Comparison of ENCODE assay signal across 8 cellular contexts in the genomic region with DNA sequence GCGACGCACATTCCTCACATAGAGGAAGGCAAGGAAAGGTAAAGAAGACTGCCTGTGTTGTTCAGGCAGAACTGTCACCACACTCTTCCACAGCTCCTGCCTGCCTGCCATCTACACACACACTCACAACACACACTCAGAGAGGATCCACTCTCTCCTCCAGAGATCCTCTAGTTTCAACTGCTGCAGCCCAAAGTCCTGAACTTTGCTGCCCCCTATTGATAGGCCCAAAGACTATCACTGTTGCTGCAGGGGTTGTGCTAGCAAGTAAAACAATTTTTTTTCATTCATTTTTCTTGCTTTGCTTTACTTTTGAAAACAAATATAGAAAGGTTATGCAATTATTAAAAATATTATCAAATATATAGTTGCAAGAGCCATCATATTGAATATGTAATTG. TPM values are rescaled to one million over a fixed set of nuclear protein-coding genes. Genes with fewer than 3 reads are reported as not detected.
DNase-seq lines count a peak whose midpoint lies in the region; ATAC-seq lines count a peak whose summit lies in the region.

No MANE protein-coding gene starts in this region.

- CTCF ChIA-PET in CD4-positive, alpha-beta memory T cell (lab: Charles Lee; ENCODE audit: partially characterized antibody): interaction anchor here (0.9 to 6.6 kb wide), 10 partner anchors 9 to 1088 kb away, joined by 3 to 45 read pairs (median 6); partner anchors contain the start of genes FASTKD3 and MTRR

- no peaks in the 10 kb centered on the region for H3K27me3 ChIP-seq in CD4-positive, alpha-beta memory T cell (ENCODE audit: insufficient read depth, low read length)
- H3K27me3 ChIP-seq in right cardiac atrium (ENCODE audit: control insufficient read depth, insufficient read depth): no peaks in the 10 kb centered on the region

- H3K4me3 ChIP-seq in CD4-positive, alpha-beta memory T cell (ENCODE audit: low read length in 2 of 2): no peak overlapping the region
- H3K4me3 ChIP-seq in right cardiac atrium (ENCODE audit: low read length): no peak overlapping the region

- no peaks in the 10 kb centered on the region for H3K27me3 Mint-ChIP-seq in CD4-positive, alpha-beta memory T cell
- H3K27me3 Mint-ChIP-seq in activated T-helper 2 cell treated with anti-CD3 and anti-CD28 coated beads, Interferon-gamma antibody, Interleukin-2, Interleukin-4, amounts not matched to agents 10 μg/mL and 5 μg/mL and 100 μg/mL, durations not matched to agents 14 hours and 24 hours and 36 hours (ENCODE audit: low read depth): peaks cover 8% of the 10 kb centered on the region

- POLR2A ChIA-PET in CD4-positive, alpha-beta memory T cell (lab: Charles Lee; ENCODE audit: partially characterized antibody): interaction anchor here (2.2 to 2.3 kb wide), 2 partner anchors 12 to 16 kb away, joined by 13 to 30 read pairs; partner anchors contain the start of genes FASTKD3 and MTRR

- peaks cover 15 to 26% of the 10 kb centered on the region in 2 donors for H3K36me3 Mint-ChIP-seq in CD4-positive, alpha-beta memory T cell
- H3K36me3 Mint-ChIP-seq in activated T-helper 2 cell treated with anti-CD3 and anti-CD28 coated beads, Interferon-gamma antibody, Interleukin-2, Interleukin-4, amounts not matched to agents 10 μg/mL and 5 μg/mL and 100 μg/mL, durations not matched to agents 14 hours and 24 hours and 36 hours (ENCODE audit: low read depth): peaks cover 38% of the 10 kb centered on the region
- peaks cover 40% of the 10 kb centered on the region for H3K36me3 Mint-ChIP-seq in stimulated activated effector memory CD8-positive, alpha-beta T cell treated with anti-CD3 and anti-CD28 coated beads, Interleukin-12 subunit alpha, Interleukin-12 subunit beta, amount 100 ng/mL, for 72 hours

- peak in 4 of 5 donors; percentile 36 to 46 (median 42) for DNase-seq in CD4-positive, alpha-beta memory T cell
- peak; percentile 68 for DNase-seq in NCI-H2196 (lab: John Stamatoyannopoulos, UW; ENCODE audit: unreplicated experiment)
- peak; percentile 27 for DNase-seq in activated T-helper 2 cell treated with anti-CD3 and anti-CD28 coated beads, Interferon-gamma antibody, Interleukin-2, Interleukin-4, amounts not matched to agents 10 μg/mL and 5 μg/mL and 100 μg/mL, durations not matched to agents 14 hours and 24 hours and 36 hours (ENCODE audit: low spot score)
- no peak for DNase-seq in right cardiac atrium
- DNase-seq in stimulated activated effector memory CD8-positive, alpha-beta T cell treated with anti-CD3 and anti-CD28 coated beads, Interleukin-12 subunit alpha, Interleukin-12 subunit beta, amount 100 ng/mL, for 72 hours (ENCODE audit: low spot score in 2 of 2): no peak
- no peak for DNase-seq in T-helper 9 cell
- no peak for DNase-seq in hepatic stellate cell (ENCODE audit: low spot score)

- no peak overlapping the region for H3K4me3 Mint-ChIP-seq in CD4-positive, alpha-beta memory T cell
- no peak overlapping the region for H3K4me3 Mint-ChIP-seq in activated T-helper 2 cell treated with anti-CD3 and anti-CD28 coated beads, Interferon-gamma antibody, Interleukin-2, Interleukin-4, amounts not matched to agents 10 μg/mL and 5 μg/mL and 100 μg/mL, durations not matched to agents 14 hours and 24 hours and 36 hours (ENCODE audit: low read depth)
- H3K4me3 Mint-ChIP-seq in stimulated activated effector memory CD8-positive, alpha-beta T cell treated with anti-CD3 and anti-CD28 coated beads, Interleukin-12 subunit alpha, Interleukin-12 subunit beta, amount 100 ng/mL, for 72 hours: no peak overlapping the region

- no peak overlapping the region for H3K27ac ChIP-seq in CD4-positive, alpha-beta memory T cell (ENCODE audit: low read depth, low read length)
- H3K27ac ChIP-seq in right cardiac atrium (ENCODE audit: low read length): no peak overlapping the region

- WGBS in right cardiac atrium: 91% methylated on average over 2 of the region's 2 CpGs

- no peak overlapping the region for H3K27ac Mint-ChIP-seq in CD4-positive, alpha-beta memory T cell
- no peak overlapping the region for H3K27ac Mint-ChIP-seq in activated T-helper 2 cell treated with anti-CD3 and anti-CD28 coated beads, Interferon-gamma antibody, Interleukin-2, Interleukin-4, amounts not matched to agents 10 μg/mL and 5 μg/mL and 100 μg/mL, durations not matched to agents 14 hours and 24 hours and 36 hours
- no peak overlapping the region for H3K27ac Mint-ChIP-seq in stimulated activated effector memory CD8-positive, alpha-beta T cell treated with anti-CD3 and anti-CD28 coated beads, Interleukin-12 subunit alpha, Interleukin-12 subunit beta, amount 100 ng/mL, for 72 hours

- peaks cover 5% of the 10 kb centered on the region for H3K36me3 ChIP-seq in CD4-positive, alpha-beta memory T cell (ENCODE audit: insufficient read depth, low read length)

- no peaks in the 10 kb centered on the region for H3K9me3 ChIP-seq in CD4-positive, alpha-beta memory T cell (ENCODE audit: control insufficient read depth in 1 of 2, low read length in 2 of 2)
- H3K9me3 ChIP-seq in right cardiac atrium (ENCODE audit: control insufficient read depth, low read length): peaks cover 4% of the 10 kb centered on the region

- H3K4me1 ChIP-seq in CD4-positive, alpha-beta memory T cell (ENCODE audit: insufficient read depth, low read length): peaks cover 24% of the 10 kb centered on the region
- H3K4me1 ChIP-seq in right cardiac atrium (ENCODE audit: control insufficient read depth, insufficient read depth, low read length): peaks cover 2% of the 10 kb centered on the region

- intact Hi-C loops in CD4-positive, alpha-beta memory T cell (cut with micrococcal nuclease): loop anchor here (5.0 kb wide), 1 partner anchor 1075 kb away; no protein-coding TSS in a partner anchor
- intact Hi-C loops in activated T-helper 2 cell treated with anti-CD3 and anti-CD28 coated beads, Interferon-gamma antibody, Interleukin-2, Interleukin-4, amounts not matched to agents 10 μg/mL and 5 μg/mL and 100 μg/mL, durations not matched to agents 14 hours and 24 hours and 36 hours (cut with micrococcal nuclease): loop anchor here (5.0 to 10.0 kb wide), 2 partner anchors 40 to 1092 kb away; no protein-coding TSS in a partner anchor
- intact Hi-C loops in right cardiac atrium (cut with DNase I): no loop called here

- peak; percentile 38 for ATAC-seq in GM21786 (IDR thresholded peaks at IDR 0.05; ENCODE audit: unreplicated experiment)
- peak; percentile 71 to 73 for ATAC-seq in right cardiac atrium
- peak; percentile 55 for ATAC-seq in stimulated activated effector memory CD8-positive, alpha-beta T cell treated with anti-CD3 and anti-CD28 coated beads, Interleukin-12 subunit alpha, Interleukin-12 subunit beta, amount 100 ng/mL, for 72 hours

- no peaks in the 10 kb centered on the region for H3K9me3 Mint-ChIP-seq in CD4-positive, alpha-beta memory T cell
- peaks cover 4% of the 10 kb centered on the region for H3K9me3 Mint-ChIP-seq in activated T-helper 2 cell treated with anti-CD3 and anti-CD28 coated beads, Interferon-gamma antibody, Interleukin-2, Interleukin-4, amounts not matched to agents 10 μg/mL and 5 μg/mL and 100 μg/mL, durations not matched to agents 14 hours and 24 hours and 36 hours
- H3K9me3 Mint-ChIP-seq in stimulated activated effector memory CD8-positive, alpha-beta T cell treated with anti-CD3 and anti-CD28 coated beads, Interleukin-12 subunit alpha, Interleukin-12 subunit beta, amount 100 ng/mL, for 72 hours: peaks cover 2% of the 10 kb centered on the region

- H3K4me1 Mint-ChIP-seq in CD4-positive, alpha-beta memory T cell: peaks cover 21 to 33% (median 27%) of the 10 kb centered on the region in 4 donors
- H3K4me1 Mint-ChIP-seq in activated T-helper 2 cell treated with anti-CD3 and anti-CD28 coated beads, Interferon-gamma antibody, Interleukin-2, Interleukin-4, amounts not matched to agents 10 μg/mL and 5 μg/mL and 100 μg/mL, durations not matched to agents 14 hours and 24 hours and 36 hours (ENCODE audit: low read depth): peaks cover 33% of the 10 kb centered on the region
- H3K4me1 Mint-ChIP-seq in stimulated activated effector memory CD8-positive, alpha-beta T cell treated with anti-CD3 and anti-CD28 coated beads, Interleukin-12 subunit alpha, Interleukin-12 subunit beta, amount 100 ng/mL, for 72 hours: peaks cover 21% of the 10 kb centered on the region

RNA-seq across cellular contexts. Expression of gene CFAP90, which starts 5.9 kb away (rescaled TPM):
- not detected for total RNA-seq in CD4-positive, alpha-beta memory T cell
- not detected for polyA plus RNA-seq in CD4-positive, alpha-beta memory T cell
- total RNA-seq in activated T-helper 2 cell treated with anti-CD3 and anti-CD28 coated beads, Interferon-gamma antibody, Interleukin-2, Interleukin-4, amounts not matched to agents 10 μg/mL and 5 μg/mL and 100 μg/mL, durations not matched to agents 14 hours and 24 hours and 36 hours: not detected in 2 replicates
- total RNA-seq in right cardiac atrium: under 1 TPM in 3 of 4 donors, not detected in 1; 0.09 to 0.33 (median 0.24) TPM
- 0.05 TPM for polyA plus RNA-seq in right cardiac atrium

RNA-seq across cellular contexts. Expression of gene FASTKD3, which starts 12.0 kb away (rescaled TPM):
- 10 to 100 TPM; 11.3 to 14.0 TPM for total RNA-seq in CD4-positive, alpha-beta memory T cell
- polyA plus RNA-seq in CD4-positive, alpha-beta memory T cell: 10 to 100 TPM; 11.1 to 17.6 TPM
- 11.6 and 12.7 TPM in 2 replicates for total RNA-seq in activated T-helper 2 cell treated with anti-CD3 and anti-CD28 coated beads, Interferon-gamma antibody, Interleukin-2, Interleukin-4, amounts not matched to agents 10 μg/mL and 5 μg/mL and 100 μg/mL, durations not matched to agents 14 hours and 24 hours and 36 hours
- 1 to 10 TPM; 3.5 to 5.8 (median 4.7) TPM for total RNA-seq in right cardiac atrium
- polyA plus RNA-seq in right cardiac atrium: 6.2 TPM

RNA-seq across cellular contexts. Expression of gene MTRR, which starts 12.1 kb away (rescaled TPM):
- 100 to 1,000 TPM in 1 of 2 experiments, 10 to 100 TPM in 1; 97.1 to 107 TPM for total RNA-seq in CD4-positive, alpha-beta memory T cell
- polyA plus RNA-seq in CD4-positive, alpha-beta memory T cell: 100 to 1,000 TPM in 1 of 2 donors, 10 to 100 TPM in 1; 50.9 to 117 TPM
- total RNA-seq in activated T-helper 2 cell treated with anti-CD3 and anti-CD28 coated beads, Interferon-gamma antibody, Interleukin-2, Interleukin-4, amounts not matched to agents 10 μg/mL and 5 μg/mL and 100 μg/mL, durations not matched to agents 14 hours and 24 hours and 36 hours: 61.9 and 71.4 TPM in 2 replicates
- 10 to 100 TPM; 25.0 to 41.1 (median 34.1) TPM for total RNA-seq in right cardiac atrium
- 15.0 TPM for polyA plus RNA-seq in right cardiac atrium

Comparison
In these comparisons a context has a peak if more than half of its experiments do, and no peak if none do; other contexts are left out.
1. DNase-seq: peak in CD4-positive, alpha-beta memory T cell (4 of 5), NCI-H2196 (single experiment) and activated T-helper 2 cell treated with anti-CD3 and anti-CD28 coated beads, Interferon-gamma antibody, Interleukin-2, Interleukin-4, amounts not matched to agents 10 μg/mL and 5 μg/mL and 100 μg/mL, durations not matched to agents 14 hours and 24 hours and 36 hours (single experiment); none in right cardiac atrium (0 of 3), stimulated activated effector memory CD8-positive, alpha-beta T cell treated with anti-CD3 and anti-CD28 coated beads, Interleukin-12 subunit alpha, Interleukin-12 subunit beta, amount 100 ng/mL, for 72 hours (0 of 2), T-helper 9 cell (single experiment) and hepatic stellate cell (single experiment).
2. intact Hi-C loops: an anchor here in CD4-positive, alpha-beta memory T cell (5.0 kb wide) and activated T-helper 2 cell treated with anti-CD3 and anti-CD28 coated beads, Interferon-gamma antibody, Interleukin-2, Interleukin-4, amounts not matched to agents 10 μg/mL and 5 μg/mL and 100 μg/mL, durations not matched to agents 14 hours and 24 hours and 36 hours (5.0 to 10.0 kb wide); none called in right cardiac atrium.
3. Peak in every context shown above with its lines, with median percentiles within 50 percentile points of each other: ATAC-seq.